8 cellular contexts compared by ENCODE assay signal in the genomic region with DNA sequence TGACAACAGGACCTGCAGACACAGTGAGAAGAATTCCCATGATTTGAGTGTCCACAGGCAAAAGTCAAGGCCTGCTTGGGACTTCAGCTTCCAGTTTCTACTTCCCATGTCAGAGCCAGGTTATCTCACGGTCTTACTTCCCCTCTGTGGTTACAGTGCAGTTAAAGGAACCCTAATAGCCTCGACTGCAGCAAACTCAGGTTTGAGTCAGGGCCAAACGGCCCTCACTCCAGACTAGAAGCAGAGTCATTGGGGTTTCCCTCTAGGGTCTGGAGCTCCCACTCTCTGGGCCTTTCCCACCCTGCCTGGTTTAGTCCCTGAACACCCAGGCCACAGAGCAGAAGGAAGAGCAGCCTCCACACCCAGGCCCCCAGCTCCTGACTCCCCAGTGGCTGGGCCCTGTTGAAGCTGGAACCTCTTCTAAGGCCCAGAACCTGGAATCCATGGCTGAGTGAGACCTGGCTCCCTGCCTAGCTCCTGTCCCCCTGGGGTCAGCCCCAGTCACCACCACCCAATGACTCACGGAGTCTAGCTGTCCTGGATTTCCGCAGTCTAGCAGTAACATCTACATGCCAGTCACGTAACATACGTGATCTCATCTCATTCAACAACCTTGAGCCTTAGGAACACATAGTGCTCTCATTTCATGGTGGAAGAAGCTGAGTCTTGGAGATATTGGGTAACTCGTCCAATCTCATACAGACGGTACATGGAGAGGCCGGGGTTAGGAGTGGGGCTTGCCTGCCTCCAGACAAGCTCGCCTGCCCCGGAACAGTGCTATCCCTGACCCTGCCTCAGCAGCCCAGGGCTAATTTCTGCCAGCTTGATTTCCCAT. TPM values are rescaled to one million over a fixed set of nuclear protein-coding genes. Genes with fewer than 3 reads are reported as not detected.
A peak's percentile ranks its signal among the peaks of the same experiment; 100 is the strongest.
DNase-seq lines count a peak whose midpoint lies in the region; ATAC-seq, FAIRE-seq and TF ChIP-seq lines count a peak whose summit lies in the region.

No MANE protein-coding gene starts in this region.

- H3K27ac Mint-ChIP-seq in naive B cell, result peak overlapping the region; percentile 47 to 92 (median 72)

- H3K36me3 Mint-ChIP-seq in naive B cell, result no peaks in the 10 kb centered on the region

- no peak overlapping the region for H3K4me3 ChIP-seq in GM12865 (ENCODE audit: low read depth, low read length)

- peaks cover 44 to 60% (median 50%) of the 10 kb centered on the region in 3 donors for H3K4me1 Mint-ChIP-seq in naive B cell

- no peak for TF ChIP-seq CTCF in GM12865 (IDR thresholded peaks at IDR 0.05; ENCODE audit: insufficient read depth, low read depth, low read length, missing control alignments)

- H3K9me3 Mint-ChIP-seq in naive B cell, result no peaks in the 10 kb centered on the region

- H3K27me3 Mint-ChIP-seq in naive B cell, result peaks cover 0 to 7% (median 0%) of the 10 kb centered on the region in 3 donors

- TF ChIP-seq POLR2A in H54 (IDR thresholded peaks at IDR 0.05; ENCODE audit: low read depth, low read length), result no peak

- DNase-seq in GM12865 (ENCODE audit: low read depth) (peak; percentile 80), amniotic epithelial cell (ENCODE audit: low read depth) (peak; percentile 35), naive B cell (peak; percentile 51), T-helper 1 cell (no peak), H54 (ENCODE audit: insufficient read length, low spot score) (no peak), HPDE6-E6E7 (ENCODE audit: extremely low spot score) (no peak)

- ATAC-seq in HG03354 (IDR thresholded peaks at IDR 0.05; ENCODE audit: poor library complexity, severe bottlenecking, unreplicated experiment) (peak; percentile 52), naive B cell (ENCODE audit: low read depth in 2 of 2) (peak; percentile 72 to 74), HG03520 (IDR thresholded peaks at IDR 0.05; ENCODE audit: unreplicated experiment) (no peak)

- H3K4me3 Mint-ChIP-seq in naive B cell, result peak overlapping the region in 4 of 8 donors; percentile 6 to 57 (median 36)

- no peak for FAIRE-seq in H54 (lab: Jason Lieb, UNC)

RNA-seq across cellular contexts. Expression of gene GHRH, which starts 9.2 kb away (rescaled TPM):
- not detected for polyA plus RNA-seq in naive B cell (ENCODE audit: low read depth in 6 of 6)

RNA-seq across cellular contexts. Expression of gene MANBAL, which starts 18.7 kb away (rescaled TPM):
- polyA plus RNA-seq in naive B cell (ENCODE audit: low read depth in 6 of 6), result 10 to 100 TPM; 19.4 to 39.0 (median 25.7) TPM

Comparison
In these comparisons a context has a peak if more than half of its experiments do, and no peak if none do; other contexts are left out.
1. DNase-seq: peak in GM12865 (single experiment), amniotic epithelial cell (single experiment) and naive B cell (single experiment); none in T-helper 1 cell (0 of 5), H54 (single experiment) and HPDE6-E6E7 (single experiment).